ENCODE assay signal across 10 cellular contexts in the genomic region with DNA sequence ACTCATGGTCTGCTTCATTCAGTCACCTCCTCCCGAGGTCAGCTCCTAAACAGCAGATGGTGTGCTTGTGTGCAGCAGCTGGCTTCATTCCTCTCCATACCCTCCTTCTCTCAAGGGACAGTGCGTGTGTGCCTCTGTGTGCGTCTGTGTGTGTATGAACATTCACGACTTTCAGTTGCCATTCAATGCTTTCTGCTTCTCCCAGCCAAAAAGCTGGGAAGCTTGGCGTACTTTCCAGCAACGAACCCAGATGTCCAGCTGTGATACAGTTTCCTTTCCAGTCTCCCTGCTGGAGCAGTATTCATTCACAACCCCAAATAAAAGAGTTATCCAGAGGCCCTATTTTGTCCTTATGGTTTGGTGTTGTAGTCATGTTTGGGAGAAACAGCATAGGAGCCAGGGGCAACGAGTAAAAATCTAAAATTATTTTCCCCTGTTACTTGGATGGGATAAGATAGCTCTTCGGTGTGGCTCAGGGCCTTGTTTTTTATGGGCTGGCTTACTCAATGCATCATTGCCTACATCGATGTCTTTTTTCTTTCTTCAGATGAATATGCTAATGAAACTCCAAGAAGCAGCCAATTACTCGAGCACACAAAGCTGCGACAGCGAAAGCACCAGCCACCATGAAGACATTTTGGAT.
DNase-seq lines count a peak whose midpoint lies in the region; ATAC-seq and TF ChIP-seq lines count a peak whose summit lies in the region.
"Had no signal": no experiment of that assay in that cellular context is flagged by ENCODE, and none has a peak within 500 bp of the region (broad histone marks: within the 10 kb centered on the region; RNA-seq: fewer than 3 reads in every experiment).

No MANE protein-coding gene starts in this region.

- no peak for TF ChIP-seq EP300 in transverse colon (IDR thresholded peaks at IDR 0.05; ENCODE audit: low read depth)

- H3K9me3 ChIP-seq in SJCRH30 (replicated peaks) (no peaks in the 10 kb centered on the region), transverse colon (no peaks in the 10 kb centered on the region)

- TF ChIP-seq CTCF in transverse colon (IDR thresholded peaks at IDR 0.05): no peak
- no peak for TF ChIP-seq CTCF in CD14-positive monocyte (IDR thresholded peaks at IDR 0.05)

- H3K4me1 ChIP-seq in ACC112 (ENCODE audit: control insufficient read depth, insufficient read depth, low read length, unreplicated experiment) (peaks cover 28% of the 10 kb centered on the region), SJCRH30 (no peaks in the 10 kb centered on the region), transverse colon (no peaks in the 10 kb centered on the region)

- H3K36me3 Mint-ChIP-seq in CD14-positive monocyte: no peaks in the 10 kb centered on the region
- H3K36me3 Mint-ChIP-seq: naive B cell had no signal

- H3K27ac ChIP-seq in ACC112 (ENCODE audit: low read depth, low read length) (peak overlapping the region; percentile 70), SJCRH30 (peak overlapping the region; percentile 10), transverse colon (no peak overlapping the region)

- peaks cover 0 to 3% (median 0%) of the 10 kb centered on the region in 7 donors for H3K9me3 Mint-ChIP-seq in CD14-positive monocyte
- H3K9me3 Mint-ChIP-seq: naive B cell had no signal

- no peak overlapping the region for H3K4me3 Mint-ChIP-seq in CD14-positive monocyte
- H3K4me3 Mint-ChIP-seq: naive B cell had no signal

- peaks cover 41% of the 10 kb centered on the region for H3K36me3 ChIP-seq in ACC112 (ENCODE audit: insufficient read depth, low read length)
- no peaks in the 10 kb centered on the region for H3K36me3 ChIP-seq in SJCRH30
- no peaks in the 10 kb centered on the region for H3K36me3 ChIP-seq in transverse colon

- WGBS in transverse colon (ENCODE audit: low coverage in 1 of 2), 2 donors: 70 to 82% methylated on average over 9 to 12 of the region's 12 CpGs

- peaks cover 0 to 1% (median 0%) of the 10 kb centered on the region in 3 donors for H3K27me3 Mint-ChIP-seq in CD14-positive monocyte (ENCODE audit: low read depth in 3 of 3)
- H3K27me3 Mint-ChIP-seq: naive B cell had no signal

- peak overlapping the region in 1 of 7 donors; percentile 11 for H3K27ac Mint-ChIP-seq in CD14-positive monocyte
- H3K27ac Mint-ChIP-seq: naive B cell had no signal

- intact Hi-C loops in transverse colon (cut with DNase I; ENCODE audit: low total_unique reads) (no loop called here), CD14-positive monocyte (cut with micrococcal nuclease) (no loop called here)

- no peaks in the 10 kb centered on the region for H3K79me2 ChIP-seq in ACC112 (ENCODE audit: control insufficient read depth, insufficient read depth, low read length, unreplicated experiment)

- H2AFZ ChIP-seq in ACC112 (ENCODE audit: low read length, unreplicated experiment): no peak overlapping the region

- TF ChIP-seq POLR2A in transverse colon (IDR thresholded peaks at IDR 0.05): no peak

- ATAC-seq in HG02840 (IDR thresholded peaks at IDR 0.05; ENCODE audit: low FRiP score, unreplicated experiment): no peak

- in situ Hi-C loops in transverse colon (cut with MboI; ENCODE audit: low pct_ligation_motif_present in 1 of 4, low pct_unique_long_range_greater_than_20kb in 1 of 4, low sequenced_read_pairs in 3 of 4): no loop called here

- no peaks in the 10 kb centered on the region for H3K4me1 Mint-ChIP-seq in CD14-positive monocyte
- H3K4me1 Mint-ChIP-seq: naive B cell had no signal

- no peaks in the 10 kb centered on the region for H3K27me3 ChIP-seq in ACC112 (ENCODE audit: insufficient read depth, low read length)
- H3K27me3 ChIP-seq in SJCRH30: no peaks in the 10 kb centered on the region
- no peaks in the 10 kb centered on the region for H3K27me3 ChIP-seq in transverse colon

- DNase-seq in NCI-H1092 treated with DMSO at 0.1 percent for 48 hours (lab: John Stamatoyannopoulos, UW) (peak; percentile 93), SJCRH30 (peak; percentile 45 to 71), hippocampal formation (lab: John Stamatoyannopoulos, UW) (peak; percentile 15 to 59), transverse colon (no peak), CD14-positive monocyte (ENCODE audit: low spot score) (no peak), SKM-1 treated with dmso at 0.1 percent for 144 hours (lab: John Stamatoyannopoulos, UW; ENCODE audit: unreplicated experiment) (no peak)
- DNase-seq: AML-193, naive B cell had no signal

- no peak overlapping the region for H3K4me3 ChIP-seq in ACC112 (ENCODE audit: low read depth, low read length)
- H3K4me3 ChIP-seq in SJCRH30: peak overlapping the region; percentile 17; the same call in 1 of the 2 replicates
- H3K4me3 ChIP-seq in transverse colon: no peak overlapping the region

Comparison
In these comparisons a context has a peak if more than half of its experiments do, and no peak if none do; other contexts are left out.
1. H3K27ac ChIP-seq: peak in ACC112 (single experiment) and SJCRH30 (single experiment); none in transverse colon (0 of 4).
2. DNase-seq: peak in NCI-H1092 treated with DMSO at 0.1 percent for 48 hours (single experiment), SJCRH30 (2 of 2) and hippocampal formation (2 of 2); none in transverse colon (single experiment), CD14-positive monocyte (single experiment) and SKM-1 treated with dmso at 0.1 percent for 144 hours (single experiment).